Comparison of ENCODE assay signal across 12 cellular contexts in the genomic region with DNA sequence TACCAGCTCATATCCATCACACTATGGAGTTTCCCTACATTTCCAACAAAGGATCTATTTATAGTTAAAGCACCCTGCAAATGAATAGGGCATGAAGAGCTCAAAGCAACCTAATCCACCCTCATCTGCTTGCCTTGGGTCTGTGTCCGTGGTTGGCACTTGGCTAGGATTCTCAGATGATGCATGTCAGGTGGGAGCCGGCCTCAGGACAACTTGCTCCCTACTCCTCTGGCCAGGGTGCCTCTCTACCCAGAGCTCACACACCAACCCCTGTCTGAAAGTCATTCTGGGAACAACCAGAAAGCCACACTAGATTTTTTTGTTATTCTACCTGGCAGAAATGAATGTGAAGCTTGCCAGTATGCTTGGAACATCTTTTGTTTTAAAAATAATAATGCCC. TPM values are rescaled to one million over a fixed set of nuclear protein-coding genes. Genes with fewer than 3 reads are reported as not detected.
DNase-seq lines count a peak whose midpoint lies in the region; ATAC-seq lines count a peak whose summit lies in the region.
"Had no signal": no experiment of that assay in that cellular context is flagged by ENCODE, and none has a peak within 500 bp of the region (broad histone marks: within the 10 kb centered on the region; RNA-seq: fewer than 3 reads in every experiment).

No MANE protein-coding gene starts in this region.

- ATAC-seq in memory B cell (ENCODE audit: low read depth) (no peak), GM21381 (IDR thresholded peaks at IDR 0.05; ENCODE audit: unreplicated experiment) (no peak), HG03025 (IDR thresholded peaks at IDR 0.05; ENCODE audit: low FRiP score, unreplicated experiment) (no peak)

- H3K27me3 ChIP-seq in thymus (ENCODE audit: control insufficient read depth, insufficient read depth): no peaks in the 10 kb centered on the region

- WGBS in thymus: 76% methylated on average over 2 of the region's 2 CpGs

- H3K4me1 Mint-ChIP-seq in activated naive CD4-positive, alpha-beta T cell treated with anti-CD3 and anti-CD28 coated beads for 36 hours (ENCODE audit: low read depth): peaks cover 90% of the 10 kb centered on the region
- H3K4me1 Mint-ChIP-seq in activated naive CD4-positive, alpha-beta T cell treated with anti-CD3 and anti-CD28 coated beads, Interleukin-2, amount 10 ng/mL, durations not matched to agents 7 days and 5 days: peaks cover 97% of the 10 kb centered on the region
- peaks cover 31% of the 10 kb centered on the region for H3K4me1 Mint-ChIP-seq in memory B cell

- H3K27me3 Mint-ChIP-seq in activated naive CD4-positive, alpha-beta T cell treated with anti-CD3 and anti-CD28 coated beads for 36 hours (ENCODE audit: low read depth): no peaks in the 10 kb centered on the region
- no peaks in the 10 kb centered on the region for H3K27me3 Mint-ChIP-seq in activated naive CD4-positive, alpha-beta T cell treated with anti-CD3 and anti-CD28 coated beads, Interleukin-2, amount 10 ng/mL, durations not matched to agents 7 days and 5 days
- no peaks in the 10 kb centered on the region for H3K27me3 Mint-ChIP-seq in memory B cell
- H3K27me3 Mint-ChIP-seq: naive B cell had no signal

- CTCF ChIA-PET in activated naive CD4-positive, alpha-beta T cell treated with anti-CD3 and anti-CD28 coated beads for 36 hours (lab: Charles Lee): interaction anchor here (0.7 to 5.2 kb wide), 13 partner anchors 9 to 199 kb away, joined by 3 to 83 read pairs (median 4); partner anchors contain the start of gene ARHGEF3
- CTCF ChIA-PET in activated naive CD4-positive, alpha-beta T cell treated with anti-CD3 and anti-CD28 coated beads, Interleukin-2, amount 10 ng/mL, durations not matched to agents 7 days and 5 days (lab: Charles Lee): interaction anchor here (0.6 to 3.9 kb wide), 8 partner anchors 11 to 94 kb away, joined by 3 to 59 read pairs (median 3); partner anchors contain the start of gene ARHGEF3

- H3K4me3 Mint-ChIP-seq in activated naive CD4-positive, alpha-beta T cell treated with anti-CD3 and anti-CD28 coated beads for 36 hours: peak overlapping the region; percentile 66
- H3K4me3 Mint-ChIP-seq in activated naive CD4-positive, alpha-beta T cell treated with anti-CD3 and anti-CD28 coated beads, Interleukin-2, amount 10 ng/mL, durations not matched to agents 7 days and 5 days: peak overlapping the region; percentile 47
- no peak overlapping the region for H3K4me3 Mint-ChIP-seq in memory B cell
- H3K4me3 Mint-ChIP-seq: H9 had no signal

- H3K4me3 ChIP-seq in thymus (ENCODE audit: low read length): no peak overlapping the region

- DNase-seq in activated naive CD4-positive, alpha-beta T cell treated with anti-CD3 and anti-CD28 coated beads for 36 hours: peak; percentile 54
- DNase-seq in activated naive CD4-positive, alpha-beta T cell (lab: John Stamatoyannopoulos, UW): no peak
- DNase-seq in activated naive CD4-positive, alpha-beta T cell treated with anti-CD3 and anti-CD28 coated beads, Interleukin-2, amount 10 ng/mL, durations not matched to agents 7 days and 5 days: no peak
- DNase-seq in memory B cell (ENCODE audit: low spot score in 2 of 2): no peak
- DNase-seq in cerebellar cortex (ENCODE audit: low spot score): no peak
- DNase-seq: H9, naive B cell, NCI-H2107 had no signal

- peak overlapping the region; percentile 98 for H3K27ac Mint-ChIP-seq in activated naive CD4-positive, alpha-beta T cell treated with anti-CD3 and anti-CD28 coated beads for 36 hours
- H3K27ac Mint-ChIP-seq in activated naive CD4-positive, alpha-beta T cell treated with anti-CD3 and anti-CD28 coated beads, Interleukin-2, amount 10 ng/mL, durations not matched to agents 7 days and 5 days: peak overlapping the region; percentile 99
- peak overlapping the region; percentile 69 for H3K27ac Mint-ChIP-seq in memory B cell
- H3K27ac Mint-ChIP-seq: H9 had no signal

- H3K9me3 ChIP-seq in thymus (ENCODE audit: control insufficient read depth): no peaks in the 10 kb centered on the region

- peak overlapping the region; percentile 88 for H3K27ac ChIP-seq in thymus (ENCODE audit: low read depth)
- H3K27ac ChIP-seq: RWPE1 had no signal

- intact Hi-C loops in activated naive CD4-positive, alpha-beta T cell treated with anti-CD3 and anti-CD28 coated beads for 36 hours (cut with micrococcal nuclease): loop anchor here (1.0 to 10.0 kb wide), 3 partner anchors 63 to 806 kb away; partner anchors contain the start of gene ARF4

- peaks cover 60% of the 10 kb centered on the region for H3K4me1 ChIP-seq in thymus (ENCODE audit: control insufficient read depth, insufficient read depth, low read length)

- H3K36me3 ChIP-seq in thymus (ENCODE audit: control insufficient read depth, insufficient read depth): peaks cover 3% of the 10 kb centered on the region

- no peaks in the 10 kb centered on the region for H3K9me3 Mint-ChIP-seq in activated naive CD4-positive, alpha-beta T cell treated with anti-CD3 and anti-CD28 coated beads for 36 hours
- H3K9me3 Mint-ChIP-seq in activated naive CD4-positive, alpha-beta T cell treated with anti-CD3 and anti-CD28 coated beads, Interleukin-2, amount 10 ng/mL, durations not matched to agents 7 days and 5 days: no peaks in the 10 kb centered on the region
- H3K9me3 Mint-ChIP-seq in memory B cell: no peaks in the 10 kb centered on the region
- H3K9me3 Mint-ChIP-seq: H9, naive B cell had no signal

- H3K36me3 Mint-ChIP-seq in activated naive CD4-positive, alpha-beta T cell treated with anti-CD3 and anti-CD28 coated beads for 36 hours (ENCODE audit: low read depth): peaks cover 9% of the 10 kb centered on the region
- peaks cover 58% of the 10 kb centered on the region for H3K36me3 Mint-ChIP-seq in activated naive CD4-positive, alpha-beta T cell treated with anti-CD3 and anti-CD28 coated beads, Interleukin-2, amount 10 ng/mL, durations not matched to agents 7 days and 5 days
- no peaks in the 10 kb centered on the region for H3K36me3 Mint-ChIP-seq in memory B cell
- H3K36me3 Mint-ChIP-seq: naive B cell had no signal

RNA-seq across cellular contexts. Expression of gene ARHGEF3, which starts 13.2 kb away (rescaled TPM):
- 10 to 100 TPM; 36.4 to 37.7 TPM for total RNA-seq in activated naive CD4-positive, alpha-beta T cell treated with anti-CD3 and anti-CD28 coated beads for 36 hours
- 31.5 TPM for polyA plus RNA-seq in thymus
